12 cellular contexts compared by ENCODE assay signal in the genomic region with DNA sequence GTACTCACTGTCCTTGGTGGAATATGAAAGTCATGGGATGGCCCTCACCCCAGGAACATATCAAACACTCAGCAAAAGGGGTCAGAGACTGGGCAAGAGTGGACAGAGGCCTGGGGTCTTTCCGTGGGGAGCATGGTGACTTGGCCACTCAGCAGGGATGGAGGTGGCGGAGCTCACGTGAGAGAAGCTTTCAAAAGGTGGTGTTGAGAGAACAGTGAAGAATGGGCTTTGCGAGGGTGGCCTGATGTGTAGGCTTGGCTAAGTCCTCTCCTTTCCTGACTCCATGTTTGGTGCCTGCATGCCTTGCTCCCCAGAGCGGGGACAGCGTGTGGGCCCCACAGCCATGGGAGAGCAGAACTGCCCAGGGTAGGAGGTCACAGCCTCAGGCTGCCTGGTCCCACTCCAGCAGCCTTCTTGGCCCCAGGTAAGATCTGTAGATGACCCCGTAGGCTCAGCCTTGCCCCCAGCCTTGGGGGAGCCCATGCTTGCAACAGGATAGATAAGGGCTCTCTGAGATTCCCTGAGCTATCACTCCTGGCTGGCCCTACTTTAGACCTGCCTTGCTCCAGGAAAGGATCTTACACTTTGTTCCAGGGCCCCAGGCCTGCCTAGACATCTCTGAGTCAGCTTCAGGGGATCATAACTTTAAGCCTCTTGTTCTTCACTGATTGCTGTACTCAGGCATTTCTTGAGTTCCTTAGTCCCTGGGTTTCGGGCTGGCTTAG. TPM values are rescaled to one million over a fixed set of nuclear protein-coding genes. Genes with fewer than 3 reads are reported as not detected.
DNase-seq lines count a peak whose midpoint lies in the region; ATAC-seq and TF ChIP-seq lines count a peak whose summit lies in the region.
"Had no signal": no experiment of that assay in that cellular context is flagged by ENCODE, and none has a peak within 500 bp of the region (broad histone marks: within the 10 kb centered on the region; RNA-seq: fewer than 3 reads in every experiment).

No MANE protein-coding gene starts in this region.

- no peaks in the 10 kb centered on the region for H3K27me3 ChIP-seq in CD4-positive, CD25-positive, alpha-beta regulatory T cell (ENCODE audit: control insufficient read depth, insufficient read depth, low read length)
- H3K27me3 ChIP-seq in testis = no peaks in the 10 kb centered on the region
- H3K27me3 ChIP-seq: ovary had no signal

- no peaks in the 10 kb centered on the region for H3K36me3 Mint-ChIP-seq in CD4-positive, CD25-positive, alpha-beta regulatory T cell

- no peak for TF ChIP-seq POLR2A in testis (IDR thresholded peaks at IDR 0.05)

- BruUV-seq in OCI-LY7 (replicated peaks; lab: Mats Ljungman, UMichigan) = no TSS peak

- peak overlapping the region; percentile 96 to 99 (median 97) for H3K27ac Mint-ChIP-seq in CD4-positive, CD25-positive, alpha-beta regulatory T cell

- POLR2A ChIA-PET in OCI-LY7 (lab: Charles Lee) = interaction anchor here (1.0 kb wide), 1 partner anchor 21 kb away, joined by 3 read pairs; no protein-coding TSS in a partner anchor

- H3K4me2 ChIP-seq in OCI-LY7 (ENCODE audit: low read length) = no peak overlapping the region

- H3K79me2 ChIP-seq in OCI-LY7 (ENCODE audit: insufficient read depth, low read depth, low read length) = no peaks in the 10 kb centered on the region

- H3K9me2 ChIP-seq in OCI-LY7 (ENCODE audit: insufficient read depth, low read length) = no peaks in the 10 kb centered on the region

- H3K27ac ChIP-seq in CD4-positive, CD25-positive, alpha-beta regulatory T cell (ENCODE audit: insufficient read depth, low read length, poor library complexity, severe bottlenecking) = peak overlapping the region; percentile 94
- peak overlapping the region; percentile 53 for H3K27ac ChIP-seq in mesodermal cell (ENCODE audit: low read depth, low read length, severe bottlenecking)
- no peak overlapping the region for H3K27ac ChIP-seq in OCI-LY7 (ENCODE audit: low read depth, low read length, poor library complexity, severe bottlenecking)
- H3K27ac ChIP-seq in testis = no peak overlapping the region
- H3K27ac ChIP-seq: ovary, SK-N-MC had no signal

- H3K36me3 ChIP-seq in CD4-positive, CD25-positive, alpha-beta regulatory T cell (ENCODE audit: control insufficient read depth, insufficient read depth, low read length) = no peaks in the 10 kb centered on the region
- H3K36me3 ChIP-seq in mesodermal cell (ENCODE audit: control insufficient read depth, insufficient read depth, low read length) (no peaks in the 10 kb centered on the region), OCI-LY7 (ENCODE audit: insufficient read depth, low read length) (no peaks in the 10 kb centered on the region), testis (ENCODE audit: low read depth, missing control alignments) (no peaks in the 10 kb centered on the region)
- H3K36me3 ChIP-seq: ovary had no signal

- H4K20me1 ChIP-seq in OCI-LY7 (ENCODE audit: insufficient read depth, low read length) = no peaks in the 10 kb centered on the region

- no peaks in the 10 kb centered on the region for H3K27me3 Mint-ChIP-seq in CD4-positive, CD25-positive, alpha-beta regulatory T cell

- H2AFZ ChIP-seq in OCI-LY7 (ENCODE audit: low read length) = no peak overlapping the region

- no peak for DNase-seq in CD4-positive, CD25-positive, alpha-beta regulatory T cell
- DNase-seq in HCEC 1CT = peak; percentile 28
- DNase-seq in amniotic epithelial cell (ENCODE audit: low read depth) = peak; percentile 84
- no peak for DNase-seq in OCI-LY7 (ENCODE audit: low spot score)
- DNase-seq in testis = no peak
- DNase-seq in left colon = no peak
- DNase-seq: caudate nucleus, NCI-H524 treated with DMSO at 0.1 percent for 48 hours, ovary had no signal

- 95 to 98% methylated on average over 6 to 7 of the region's 8 CpGs for WGBS in mesodermal cell (ENCODE audit: insufficient coverage in 2 of 2), 2 experiments
- WGBS in testis, 2 donors = 94 to 96% methylated on average over 6 to 8 of the region's 8 CpGs

- CTCF ChIA-PET in OCI-LY7 (lab: Charles Lee; ENCODE audit: unreplicated experiment) = no interaction called here

- intact Hi-C loops in OCI-LY7 (cut with micrococcal nuclease; ENCODE audit: unreplicated experiment) (no loop called here), testis (cut with DNase I; ENCODE audit: low total_unique reads) (no loop called here), left colon (cut with DNase I, micrococcal nuclease) (loop anchor here in 1 of 2 donors (10.0 kb wide), 1 partner anchor 1015 kb away; no protein-coding TSS in a partner anchor)

- no peaks in the 10 kb centered on the region for H3K9me3 Mint-ChIP-seq in CD4-positive, CD25-positive, alpha-beta regulatory T cell

- peak overlapping the region; percentile 58 for H3K4me3 ChIP-seq in CD4-positive, CD25-positive, alpha-beta regulatory T cell (ENCODE audit: low read depth, low read length)
- H3K4me3 ChIP-seq in mesodermal cell (ENCODE audit: extremely low read depth, insufficient read depth, low read length, poor library complexity, severe bottlenecking) (no peak overlapping the region), OCI-LY7 (ENCODE audit: low read depth, low read length, poor library complexity, severe bottlenecking) (no peak overlapping the region), testis (no peak overlapping the region)
- H3K4me3 ChIP-seq: ovary, SK-N-MC had no signal

- no peaks in the 10 kb centered on the region for H3K9me3 ChIP-seq in CD4-positive, CD25-positive, alpha-beta regulatory T cell (ENCODE audit: control insufficient read depth in 2 of 2, low read length in 2 of 2)
- no peaks in the 10 kb centered on the region for H3K9me3 ChIP-seq in mesodermal cell (ENCODE audit: control insufficient read depth, low read length)
- no peaks in the 10 kb centered on the region for H3K9me3 ChIP-seq in OCI-LY7 (ENCODE audit: low read length)
- no peaks in the 10 kb centered on the region for H3K9me3 ChIP-seq in testis
- H3K9me3 ChIP-seq: ovary had no signal

- peaks cover 6 to 28% (median 18%) of the 10 kb centered on the region in 4 donors for H3K4me1 Mint-ChIP-seq in CD4-positive, CD25-positive, alpha-beta regulatory T cell

- ATAC-seq in CD4-positive, CD25-positive, alpha-beta regulatory T cell (ENCODE audit: low read depth in 2 of 2) = no peak
- ATAC-seq in HG03354 (IDR thresholded peaks at IDR 0.05; ENCODE audit: poor library complexity, severe bottlenecking, unreplicated experiment) (no peak), left colon (no peak)

- H3K4me1 ChIP-seq in CD4-positive, CD25-positive, alpha-beta regulatory T cell (ENCODE audit: control insufficient read depth, insufficient read depth, low read length, poor library complexity, severe bottlenecking) = peaks cover 25% of the 10 kb centered on the region
- H3K4me1 ChIP-seq in mesodermal cell (ENCODE audit: control insufficient read depth, insufficient read depth, low read length, poor library complexity, severe bottlenecking) (peaks cover 38% of the 10 kb centered on the region), OCI-LY7 (ENCODE audit: insufficient read depth, low read length, poor library complexity, severe bottlenecking) (no peaks in the 10 kb centered on the region), testis (no peaks in the 10 kb centered on the region)

- H3K4me3 Mint-ChIP-seq in CD4-positive, CD25-positive, alpha-beta regulatory T cell = no peak overlapping the region

- TF ChIP-seq CTCF in OCI-LY7 (conservative IDR thresholded peaks at IDR 0.05; ENCODE audit: low read length) (no peak), testis (IDR thresholded peaks at IDR 0.05) (no peak)

RNA-seq across cellular contexts. Expression of gene RPLP1, which starts 17.0 kb away (rescaled TPM):
- 1,439 TPM for total RNA-seq in CD4-positive, CD25-positive, alpha-beta regulatory T cell
- polyA plus RNA-seq in CD4-positive, CD25-positive, alpha-beta regulatory T cell = 1,000 to 10,000 TPM; 1,970 to 2,778 (median 2,296) TPM
- polyA plus RNA-seq in mesodermal cell (2013, experiment 1 of 2) = 2,692 TPM
- 2,615 TPM for polyA plus RNA-seq in mesodermal cell (2013, experiment 2 of 2)
- 469 and 889 TPM in 2 replicates for total RNA-seq in OCI-LY7 (2014; rRNA removed; shearing (Covaris generic))
- 2,251 and 2,407 TPM in 2 replicates for total RNA-seq in OCI-LY7 (2022)
- total RNA-seq in testis = 100 to 1,000 TPM; 245 to 513 TPM
- 1,127 TPM for polyA plus RNA-seq in testis (ENCODE audit: insufficient read depth, low read depth, low replicate concordance)
- 1,000 to 10,000 TPM; 1,228 to 1,338 TPM for total RNA-seq in left colon

RNA-seq across cellular contexts. Expression of gene KIF23, which starts 55.5 kb away (rescaled TPM):
- total RNA-seq in CD4-positive, CD25-positive, alpha-beta regulatory T cell = 3.8 TPM
- polyA plus RNA-seq in CD4-positive, CD25-positive, alpha-beta regulatory T cell = 1 to 10 TPM in 3 of 4 donors, under 1 TPM in 1; 0.74 to 1.3 (median 1.1) TPM
- polyA plus RNA-seq in mesodermal cell (2013, experiment 1 of 2) = 42.9 TPM
- 47.7 TPM for polyA plus RNA-seq in mesodermal cell (2013, experiment 2 of 2)
- 54.0 and 66.1 TPM in 2 replicates for total RNA-seq in OCI-LY7 (2014; rRNA removed; shearing (Covaris generic))
- total RNA-seq in OCI-LY7 (2022) (61.6 and 76.5 TPM in 2 replicates), testis (10 to 100 TPM; 17.1 to 23.9 TPM), left colon (1 to 10 TPM; 4.0 to 8.7 TPM)
- polyA plus RNA-seq in testis (ENCODE audit: insufficient read depth, low read depth, low replicate concordance) = 28.4 TPM

Comparison
In these comparisons a context has a peak if more than half of its experiments do, and no peak if none do; other contexts are left out.
1. DNase-seq: peak in HCEC 1CT (single experiment) and amniotic epithelial cell (single experiment); none in CD4-positive, CD25-positive, alpha-beta regulatory T cell (0 of 3), OCI-LY7 (single experiment), testis (single experiment) and left colon (0 of 2).
2. H3K27ac ChIP-seq: peak in CD4-positive, CD25-positive, alpha-beta regulatory T cell (single experiment) and mesodermal cell (single experiment); none in OCI-LY7 (single experiment) and testis (0 of 2).